In genomic region chr4:39932776-39933402, GRCh38 we compare ENCODE assay signal across 10 cellular contexts. TPM values are rescaled to one million over a fixed set of nuclear protein-coding genes. Genes with fewer than 3 reads are reported as not detected.
A peak's percentile ranks its signal among the peaks of the same experiment; 100 is the strongest.
DNase-seq lines count a peak whose midpoint lies in the region; ATAC-seq, FAIRE-seq and TF ChIP-seq lines count a peak whose summit lies in the region.
"Had no signal": no experiment of that assay in that cellular context is flagged by ENCODE, and none has a peak within 500 bp of the region (broad histone marks: within the 10 kb centered on the region; RNA-seq: fewer than 3 reads in every experiment).

No MANE protein-coding gene starts in this region.

- ATAC-seq in stimulated activated naive CD8-positive, alpha-beta T cell treated with anti-CD3 and anti-CD28 coated beads, Interleukin-15, Interleukin-2, amounts not matched to agents 100 U/mL and 50 U/mL, for 24 hours: peak; percentile 41
- no peak for ATAC-seq in GM18873 (IDR thresholded peaks at IDR 0.05; ENCODE audit: low FRiP score, unreplicated experiment)

- peak overlapping the region; percentile 20 for H3K4me3 ChIP-seq in SJSA1
- H3K4me3 ChIP-seq in coronary artery: peak overlapping the region; percentile 8
- H3K4me3 ChIP-seq in kidney (ENCODE audit: low read length in 2 of 2): peak overlapping the region in 1 of 2 donors; percentile 37

- H3K9me3 ChIP-seq in SJSA1 (replicated peaks) (no peaks in the 10 kb centered on the region), kidney (ENCODE audit: control insufficient read depth in 1 of 2, low read length in 2 of 2) (no peaks in the 10 kb centered on the region)
- H3K9me3 ChIP-seq: adrenal gland had no signal

- DNase-seq in activated naive CD4-positive, alpha-beta T cell treated with Interleukin-2 at 50 U/mL for 16 hours: peak; percentile 18
- no peak for DNase-seq in activated naive CD4-positive, alpha-beta T cell (lab: John Stamatoyannopoulos, UW)
- DNase-seq in SJSA1 (ENCODE audit: low read depth in 1 of 2, low spot score in 2 of 2) (peak in 1 of 2 experiments; percentile 31), coronary artery (ENCODE audit: low spot score) (no peak), pons (ENCODE audit: low spot score) (no peak), kidney (no peak)
- no peak for DNase-seq in stimulated activated naive CD8-positive, alpha-beta T cell treated with anti-CD3 and anti-CD28 coated beads, Interleukin-15, Interleukin-2, amounts not matched to agents 100 U/mL and 50 U/mL, for 24 hours
- DNase-seq: adrenal gland, left cardiac atrium had no signal

- no peak overlapping the region for H3K9ac ChIP-seq in kidney (ENCODE audit: low read length in 2 of 2)

- no peak for FAIRE-seq in kidney (lab: Jason Lieb, UNC)

- H3K4me1 ChIP-seq in SJSA1 (replicated peaks) (peaks cover 28% of the 10 kb centered on the region), kidney (ENCODE audit: control insufficient read depth in 1 of 2, insufficient read depth in 1 of 2, low read depth in 1 of 2, low read length in 2 of 2) (peaks cover 5 to 13% of the 10 kb centered on the region in 2 donors)

- no peaks in the 10 kb centered on the region for H3K27me3 ChIP-seq in SJSA1 (replicated peaks)
- H3K27me3 ChIP-seq: adrenal gland had no signal

- TF ChIP-seq CTCF in coronary artery (IDR thresholded peaks at IDR 0.05) (no peak), kidney (IDR thresholded peaks at IDR 0.05; ENCODE audit: borderline replicate concordance, extremely low read depth, insufficient read depth) (no peak)

- intact Hi-C loops in kidney (cut with DNase I): no loop called here

- H3K27ac ChIP-seq in SJSA1: peak overlapping the region; percentile 92
- no peak overlapping the region for H3K27ac ChIP-seq in coronary artery
- H3K27ac ChIP-seq in kidney (ENCODE audit: low read depth in 2 of 2, low read length in 2 of 2): no peak overlapping the region

- H3K36me3 ChIP-seq in SJSA1 (0 out of 2 replicates have a peak, but pooled peaks cover 3% of the 10 kb centered on the region), kidney (ENCODE audit: control insufficient read depth in 1 of 2, insufficient read depth in 2 of 2, low read length in 2 of 2) (no peaks in the 10 kb centered on the region)
- H3K36me3 ChIP-seq: adrenal gland had no signal

RNA-seq across cellular contexts. Expression of gene PDS5A, which starts 44.8 kb away (rescaled TPM):
- 39.5 and 39.6 TPM in 2 replicates for total RNA-seq in SJSA1 (2014; rRNA removed; shearing (Covaris generic))
- 59.8 TPM for total RNA-seq in kidney
- polyA plus RNA-seq in kidney (ENCODE audit: insufficient read depth, low read depth, low replicate concordance): 13.1 TPM
